In the genomic region with DNA sequence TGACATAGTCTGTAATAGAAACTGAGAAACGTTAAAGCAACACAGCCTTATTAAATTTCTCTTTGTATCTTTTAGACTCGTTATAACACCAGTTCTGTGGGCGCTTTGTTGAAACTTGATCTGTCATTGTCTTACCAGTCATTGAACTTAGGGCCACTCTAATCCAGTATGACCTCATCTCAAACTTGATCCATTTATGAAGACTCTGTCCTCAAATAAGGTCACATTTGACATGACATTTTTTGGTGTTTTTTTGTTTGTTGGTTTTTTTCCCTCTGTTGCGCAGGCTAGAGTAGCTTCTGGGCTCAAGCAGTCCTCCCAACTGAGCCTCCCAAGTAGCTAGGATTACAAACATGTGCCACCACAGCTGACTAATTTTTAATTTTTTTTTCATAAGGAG, we compare ENCODE assay signal across 20 cellular contexts.
"Had no signal": no experiment of that assay in that cellular context is flagged by ENCODE, and none has a peak within 500 bp of the region (broad histone marks: within the 10 kb centered on the region; RNA-seq: fewer than 3 reads in every experiment).

No MANE protein-coding gene starts in this region.

- H3K36me3 Mint-ChIP-seq: natural killer cell had no signal

- H3K27ac Mint-ChIP-seq: progenitor cell of endocrine pancreas; stimulated activated naive CD8-positive, alpha-beta T cell treated with anti-CD3 and anti-CD28 coated beads, Interleukin-15, Interleukin-2, amounts not matched to agents 100 ng/mL and 50 ng/mL, for 24 hours had no signal

- H3K9me3 ChIP-seq: gastrocnemius medialis, lower lobe of right lung, thoracic aorta, tibial nerve, upper lobe of left lung had no signal

- H3K27me3 ChIP-seq: gastrocnemius medialis, tibial nerve, upper lobe of left lung had no signal

- H3K4me3 ChIP-seq: coronary artery, gastrocnemius medialis, lower lobe of right lung, smooth muscle cell, thoracic aorta, tibial nerve, upper lobe of left lung had no signal

- H3K27ac ChIP-seq: coronary artery, gastrocnemius medialis, lower lobe of right lung, parathyroid adenoma, thoracic aorta, tibial nerve, upper lobe of left lung had no signal

- H3K27me3 Mint-ChIP-seq: effector memory CD8-positive, alpha-beta T cell; progenitor cell of endocrine pancreas; stimulated activated memory B cell treated with anti-CD40 and anti-IgM and Interleukin-4, amounts not matched to agents 10 μg/mL and 1 μg/mL and 100 μg/mL, for 72 hours; stimulated activated naive CD8-positive, alpha-beta T cell treated with anti-CD3 and anti-CD28 coated beads, Interleukin-15, Interleukin-2, amounts not matched to agents 100 ng/mL and 50 ng/mL, for 24 hours had no signal

- ATAC-seq: effector memory CD8-positive, alpha-beta T cell; gastrocnemius medialis; left ventricle myocardium superior; lower lobe of right lung; natural killer cell; sciatic nerve; stimulated activated memory B cell treated with anti-CD40 and anti-IgM and Interleukin-4, amounts not matched to agents 10 μg/mL and 1 μg/mL and 100 μg/mL, for 72 hours had no signal

- H3K36me3 ChIP-seq: gastrocnemius medialis, lower lobe of right lung, thoracic aorta, tibial nerve, upper lobe of left lung had no signal

- H3K9ac ChIP-seq: parathyroid adenoma had no signal

- H3K4me3 Mint-ChIP-seq: effector memory CD8-positive, alpha-beta T cell; natural killer cell; stimulated activated memory B cell treated with anti-CD40 and anti-IgM and Interleukin-4, amounts not matched to agents 10 μg/mL and 1 μg/mL and 100 μg/mL, for 72 hours; stimulated activated naive CD8-positive, alpha-beta T cell treated with anti-CD3 and anti-CD28 coated beads, Interleukin-15, Interleukin-2, amounts not matched to agents 100 ng/mL and 50 ng/mL, for 24 hours had no signal

- DNase-seq: dermis blood vessel endothelial cell; effector memory CD8-positive, alpha-beta T cell; foreskin fibroblast; gastrocnemius medialis; head of caudate nucleus; left ventricle myocardium superior; lower lobe of right lung; natural killer cell; stimulated activated CD4-positive, alpha-beta T cell treated with anti-CD3 and anti-CD28 coated beads, Interleukin-2, amount 100 ng/mL, for 24 hours; stimulated activated CD4-positive, alpha-beta T cell treated with anti-CD3 and anti-CD28 coated beads, Interleukin-4, amount 100 ng/mL, for 24 hours; upper lobe of left lung had no signal

- H3K9me3 Mint-ChIP-seq: effector memory CD8-positive, alpha-beta T cell; natural killer cell; stimulated activated memory B cell treated with anti-CD40 and anti-IgM and Interleukin-4, amounts not matched to agents 10 μg/mL and 1 μg/mL and 100 μg/mL, for 72 hours; stimulated activated naive CD8-positive, alpha-beta T cell treated with anti-CD3 and anti-CD28 coated beads, Interleukin-15, Interleukin-2, amounts not matched to agents 100 ng/mL and 50 ng/mL, for 24 hours had no signal
